ENCODE assay signal across 9 cellular contexts in the genomic region with DNA sequence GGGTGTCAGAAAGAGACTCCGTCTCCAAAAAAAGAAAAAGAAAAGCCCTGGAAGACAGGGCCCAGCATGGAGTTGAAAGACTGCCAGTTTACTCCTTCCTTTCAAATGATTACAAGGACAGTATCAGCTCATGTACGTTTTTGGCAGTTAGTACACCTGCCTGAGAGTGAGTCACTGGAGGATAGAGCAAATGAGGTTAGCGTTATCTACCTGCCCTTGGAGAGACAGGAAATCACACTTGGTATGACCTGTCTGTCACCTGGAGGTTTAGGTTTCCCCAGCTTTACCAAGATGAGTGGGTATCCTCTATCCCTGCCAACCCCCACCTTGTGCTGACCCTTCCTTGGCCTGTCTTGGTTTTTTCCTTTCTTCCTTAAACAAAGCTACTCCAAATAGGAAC.
A peak's percentile ranks its signal among the peaks of the same experiment; 100 is the strongest.
DNase-seq lines count a peak whose midpoint lies in the region; ATAC-seq, FAIRE-seq and TF ChIP-seq lines count a peak whose summit lies in the region.
"Had no signal": no experiment of that assay in that cellular context is flagged by ENCODE, and none has a peak within 500 bp of the region (broad histone marks: within the 10 kb centered on the region; RNA-seq: fewer than 3 reads in every experiment).

No MANE protein-coding gene starts in this region.

- H3K79me2 ChIP-seq in parathyroid adenoma: peaks cover 27% of the 10 kb centered on the region

- FAIRE-seq in GM18507 (lab: Jason Lieb, UNC): peak; percentile 9

- no peaks in the 10 kb centered on the region for H3K9me3 ChIP-seq in parathyroid adenoma (ENCODE audit: control insufficient read depth, low read length)

- TF ChIP-seq CTCF in epithelial cell of esophagus (IDR thresholded peaks at IDR 0.05; ENCODE audit: insufficient read depth, low read depth, low read length, missing control alignments) (no peak), parathyroid adenoma (IDR thresholded peaks at IDR 0.05) (no peak)

- peaks cover 34% of the 10 kb centered on the region for H3K4me1 ChIP-seq in parathyroid adenoma

- H3K27me3 ChIP-seq in parathyroid adenoma (ENCODE audit: control insufficient read depth, insufficient read depth, low read length): no peaks in the 10 kb centered on the region

- H3K27ac ChIP-seq in parathyroid adenoma: peak overlapping the region; percentile 54

- no peak overlapping the region for H2AFZ ChIP-seq in parathyroid adenoma

- no peak for ATAC-seq in HG03196 (IDR thresholded peaks at IDR 0.05; ENCODE audit: unreplicated experiment)
- ATAC-seq in HG03460 (IDR thresholded peaks at IDR 0.05; ENCODE audit: unreplicated experiment): no peak
- ATAC-seq in HG03025 (IDR thresholded peaks at IDR 0.05; ENCODE audit: low FRiP score, unreplicated experiment): no peak

- DNase-seq in GM18507 (ENCODE audit: extremely low spot score, insufficient read length, low read depth) (no peak), NCI-H510A treated with DMSO at 0.1 percent for 48 hours (lab: John Stamatoyannopoulos, UW) (peak; percentile 99), epithelial cell of esophagus (ENCODE audit: low read depth) (peak; percentile 73), SKM-1 treated with dmso at 0.1 percent for 144 hours (lab: John Stamatoyannopoulos, UW; ENCODE audit: unreplicated experiment) (no peak)
- DNase-seq: stimulated activated CD4-positive, alpha-beta T cell treated with anti-CD3 and anti-CD28 coated beads, Interleukin-2, amount 100 ng/mL, for 48 hours had no signal

- no peak overlapping the region for H3K4me3 ChIP-seq in epithelial cell of esophagus (ENCODE audit: low read length)
- H3K4me3 ChIP-seq in parathyroid adenoma (ENCODE audit: low read depth, low read length): no peak overlapping the region

- no peak overlapping the region for H3K4me2 ChIP-seq in parathyroid adenoma (ENCODE audit: low read length)

- H3K36me3 ChIP-seq in parathyroid adenoma (ENCODE audit: control insufficient read depth, insufficient read depth, low read length): no peaks in the 10 kb centered on the region

- no peak overlapping the region for H3K9ac ChIP-seq in parathyroid adenoma

Comparison
In these comparisons a context has a peak if more than half of its experiments do, and no peak if none do; other contexts are left out.
1. DNase-seq: peak in NCI-H510A treated with DMSO at 0.1 percent for 48 hours (single experiment) and epithelial cell of esophagus (single experiment); none in GM18507 (single experiment) and SKM-1 treated with dmso at 0.1 percent for 144 hours (single experiment).